ENCODE assay signal across 20 cellular contexts in the genomic region with DNA sequence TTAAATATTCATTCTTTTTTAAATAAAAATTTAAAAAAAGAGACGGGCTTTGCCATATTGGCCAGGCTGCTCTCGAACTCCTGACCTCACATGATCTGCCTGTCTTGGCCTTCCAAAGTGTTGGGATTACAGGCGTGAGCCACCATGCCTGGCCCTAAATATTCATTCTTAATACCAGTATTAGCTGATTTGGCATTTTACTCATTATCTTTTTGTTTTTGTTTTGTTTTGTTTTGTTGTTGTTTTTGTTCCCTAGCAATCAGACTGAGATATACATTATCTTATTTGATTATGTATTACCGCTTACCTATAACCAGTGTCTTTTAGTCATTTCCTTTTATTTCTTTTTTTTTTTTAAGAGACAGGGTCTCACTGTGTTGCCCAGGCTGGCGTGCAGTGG. TPM values are rescaled to one million over a fixed set of nuclear protein-coding genes. Genes with fewer than 3 reads are reported as not detected.
DNase-seq lines count a peak whose midpoint lies in the region; ATAC-seq, FAIRE-seq and TF ChIP-seq lines count a peak whose summit lies in the region.
"Had no signal": no experiment of that assay in that cellular context is flagged by ENCODE, and none has a peak within 500 bp of the region (broad histone marks: within the 10 kb centered on the region; RNA-seq: fewer than 3 reads in every experiment).

No MANE protein-coding gene starts in this region.

- POLR2A ChIA-PET in A549 (lab: Yijun Ruan, JAX) = no interaction called here
- POLR2A ChIA-PET in RWPE1 (lab: Yijun Ruan, JAX; ENCODE audit: low non-redundant PET) = no interaction called here

- H3K27ac Mint-ChIP-seq in activated T-cell treated with anti-CD3 and anti-CD28 coated beads, Interleukin-2, amount 50 U/mL, for 72 hours = peak overlapping the region; percentile 61
- H3K27ac Mint-ChIP-seq in chondrocyte (ENCODE audit: unreplicated experiment) = peak overlapping the region; percentile 45
- H3K27ac Mint-ChIP-seq: B cell, GM23338 had no signal

- no peaks in the 10 kb centered on the region for H3K27me3 Mint-ChIP-seq in activated T-cell treated with anti-CD3 and anti-CD28 coated beads, Interleukin-2, amount 50 U/mL, for 72 hours (ENCODE audit: low read depth)
- no peaks in the 10 kb centered on the region for H3K27me3 Mint-ChIP-seq in chondrocyte (ENCODE audit: low read depth)
- H3K27me3 Mint-ChIP-seq: B cell, IgD-negative memory B cell had no signal

- H3K27me3 ChIP-seq in prostate gland (replicated peaks; ENCODE audit: insufficient read depth) = no peaks in the 10 kb centered on the region
- H3K27me3 ChIP-seq: BLaER1 treated with 17β-estradiol and CSF1 and Interleukin-3, amounts not matched to agents 10 nM and 100 nM had no signal

- no peaks in the 10 kb centered on the region for H3K4me1 Mint-ChIP-seq in activated T-cell treated with anti-CD3 and anti-CD28 coated beads, Interleukin-2, amount 50 U/mL, for 72 hours (ENCODE audit: low read depth)
- peaks cover 6% of the 10 kb centered on the region for H3K4me1 Mint-ChIP-seq in chondrocyte (ENCODE audit: low read depth)
- H3K4me1 Mint-ChIP-seq: B cell, IgD-negative memory B cell had no signal

- H3K4me1 ChIP-seq in A549 = peaks cover 18% of the 10 kb centered on the region; the same call in 2 of the 3 replicates
- no peaks in the 10 kb centered on the region for H3K4me1 ChIP-seq in prostate gland (replicated peaks)
- H3K4me1 ChIP-seq: BLaER1 treated with 17β-estradiol and CSF1 and Interleukin-3, amounts not matched to agents 10 nM and 100 nM had no signal

- H3K9me3 ChIP-seq in A549 (no peaks in the 10 kb centered on the region), prostate gland (no peaks in the 10 kb centered on the region)
- H3K9me3 ChIP-seq: BLaER1 treated with 17β-estradiol and CSF1 and Interleukin-3, amounts not matched to agents 10 nM and 100 nM had no signal

- no peak for TF ChIP-seq RAD21 in A549 (conservative IDR thresholded peaks at IDR 0.05 in 1 of 2, IDR thresholded peaks at IDR 0.05 in 1 of 2)

- H3K36me3 Mint-ChIP-seq in activated T-cell treated with anti-CD3 and anti-CD28 coated beads, Interleukin-2, amount 50 U/mL, for 72 hours (ENCODE audit: insufficient read depth in 2 of 2) = peaks cover 6 to 33% of the 10 kb centered on the region in 2 donors
- peaks cover 36% of the 10 kb centered on the region for H3K36me3 Mint-ChIP-seq in chondrocyte (ENCODE audit: low read depth)

- WGBS in A549 (ENCODE audit: missing lambda C conversion rate) = 94% methylated on average over 5 of the region's 5 CpGs
- WGBS in prostate gland = 94% methylated on average over 5 of the region's 5 CpGs

- no peak for ATAC-seq in activated T-cell treated with anti-CD3 and anti-CD28 coated beads, Interleukin-2, amount 50 U/mL, for 72 hours (replicated peaks in 1 of 2)
- no peak for ATAC-seq in A549
- ATAC-seq in HG03135 (IDR thresholded peaks at IDR 0.05; ENCODE audit: unreplicated experiment) = no peak
- ATAC-seq: CD8-positive, alpha-beta T cell; GM23338 had no signal

- no peak overlapping the region for H3K27ac ChIP-seq in A549
- H3K27ac ChIP-seq in RWPE1 = peak overlapping the region; percentile 47; the same call in 1 of the 2 replicates
- no peak overlapping the region for H3K27ac ChIP-seq in prostate gland
- H3K27ac ChIP-seq: BLaER1 treated with 17β-estradiol and CSF1 and Interleukin-3, amounts not matched to agents 10 nM and 100 nM; HL-60 had no signal

- intact Hi-C loops in prostate gland (cut with DNase I) = no loop called here

- peaks cover 0 to 9% of the 10 kb centered on the region in 2 donors for H3K36me3 ChIP-seq in prostate gland

- H3K4me2 ChIP-seq in A549 = no peak overlapping the region
- H3K4me2 ChIP-seq: BLaER1 treated with 17β-estradiol and CSF1 and Interleukin-3, amounts not matched to agents 10 nM and 100 nM; GM23338 had no signal

- no peak for TF ChIP-seq EP300 in A549 (IDR thresholded peaks at IDR 0.05)

- no peaks in the 10 kb centered on the region for H3K9me3 Mint-ChIP-seq in activated T-cell treated with anti-CD3 and anti-CD28 coated beads, Interleukin-2, amount 50 U/mL, for 72 hours
- no peaks in the 10 kb centered on the region for H3K9me3 Mint-ChIP-seq in chondrocyte (ENCODE audit: low read depth)
- H3K9me3 Mint-ChIP-seq: CD8-positive, alpha-beta T cell; GM23338; IgD-negative memory B cell had no signal

- no peak for TF ChIP-seq POLR2A in A549 (IDR thresholded peaks at IDR 0.05; ENCODE audit: low read length)
- TF ChIP-seq POLR2A in prostate gland (IDR thresholded peaks at IDR 0.05) = no peak

- CTCF ChIA-PET in A549 (lab: Yijun Ruan, JAX) (no interaction called here), RWPE1 (lab: Yijun Ruan, JAX) (no interaction called here)

- no peak for DNase-seq in activated T-cell treated with anti-CD3 and anti-CD28 coated beads, Interleukin-2, amount 50 U/mL, for 72 hours
- DNase-seq in activated T-cell treated with anti-CD3 and anti-CD28 coated beads for 4 hours = no peak
- no peak for DNase-seq in A549 (ENCODE audit: low read depth in 1 of 2, low spot score in 1 of 2)
- no peak for DNase-seq in RWPE1 (ENCODE audit: low spot score)
- no peak for DNase-seq in chondrocyte (ENCODE audit: low spot score)
- DNase-seq in prostate gland (ENCODE audit: low spot score) = no peak
- DNase-seq: 8988T; Calu3; CD8-positive, alpha-beta T cell; DMS79 treated with DMSO at 0.1 percent for 48 hours; GF-D8; HCEC 1CT had no signal

- TF ChIP-seq CTCF in A549 (IDR thresholded peaks at IDR 0.05) (no peak), RWPE1 (conservative IDR thresholded peaks at IDR 0.05; ENCODE audit: low read depth) (no peak), chondrocyte (IDR thresholded peaks at IDR 0.05) (no peak), prostate gland (IDR thresholded peaks at IDR 0.05) (no peak)

- FAIRE-seq in A549 (lab: Jason Lieb, UNC) = no peak
- FAIRE-seq: H54 had no signal

- H3K4me3 ChIP-seq in A549 = no peak overlapping the region
- no peak overlapping the region for H3K4me3 ChIP-seq in prostate gland
- H3K4me3 ChIP-seq: BLaER1 treated with 17β-estradiol and CSF1 and Interleukin-3, amounts not matched to agents 10 nM and 100 nM; GM23338 had no signal

- H3K4me3 Mint-ChIP-seq in activated T-cell treated with anti-CD3 and anti-CD28 coated beads, Interleukin-2, amount 50 U/mL, for 72 hours = no peak overlapping the region
- H3K4me3 Mint-ChIP-seq in chondrocyte (ENCODE audit: unreplicated experiment) = no peak overlapping the region
- H3K4me3 Mint-ChIP-seq: B cell; CD8-positive, alpha-beta T cell; GM23338; IgD-negative memory B cell had no signal

TF ChIP-seq in A549, 52 proteins besides CTCF, POLR2A, EP300 and RAD21:
- TF ChIP-seq MAFK (IDR thresholded peaks at IDR 0.05; ENCODE audit: partially characterized antibody) = peak; percentile 72
- TF ChIP-seq CBX8 (IDR thresholded peaks at IDR 0.05) = no peak
- TF ChIP-seq FOSL2 (IDR thresholded peaks at IDR 0.05) = no peak
- no peak for TF ChIP-seq FOSL2 (CRISPR knock-in tag; IDR thresholded peaks at IDR 0.05)
- no peak for TF ChIP-seq RCOR1 (IDR thresholded peaks at IDR 0.05; ENCODE audit: low read depth, low read length)
- no peak for TF ChIP-seq ZC3H11A (IDR thresholded peaks at IDR 0.05)

RNA-seq across cellular contexts. Expression of gene RNF44, which starts 37.9 kb away (rescaled TPM):
- total RNA-seq in activated T-cell treated with anti-CD3 and anti-CD28 coated beads, Interleukin-2, amount 50 U/mL, for 72 hours = 10 to 100 TPM; 93.0 to 93.6 TPM
- polyA plus RNA-seq in A549 (2011; rRNA removed) = 9.2 and 9.9 TPM in 2 replicates
- 26.5 and 39.3 TPM in 2 replicates for polyA plus RNA-seq in A549 (2012; cell fraction: cytosol; rRNA removed)
- 125 and 153 TPM in 2 replicates for polyA plus RNA-seq in A549 (2012; cell fraction: nucleus; rRNA removed)
- polyA plus RNA-seq in A549 (2017; fragmentation: RNase III; extraction: RNeasy Plus Mini Kit Qiagen cat#74134 plus additional on column Dnase treatment) = 30.4 to 35.8 TPM (median 32.7 TPM) in 3 replicates
- polyA minus RNA-seq in A549 (2011; rRNA and poly(A)+ RNA removed) = 6.4 and 10.0 TPM in 2 replicates
- 21.9 to 24.7 TPM (median 24.3 TPM) in 3 replicates for total RNA-seq in chondrocyte
- 10 to 100 TPM; 26.4 to 43.3 TPM for total RNA-seq in prostate gland

RNA-seq across cellular contexts. Expression of gene CDHR2, which starts 49.9 kb away (rescaled TPM):
- under 1 TPM; 0.67 to 0.81 TPM for total RNA-seq in activated T-cell treated with anti-CD3 and anti-CD28 coated beads, Interleukin-2, amount 50 U/mL, for 72 hours
- polyA plus RNA-seq in A549 (2011; rRNA removed) (0.08 and 0.09 TPM in 2 replicates), A549 (2017; fragmentation: RNase III; extraction: RNeasy Plus Mini Kit Qiagen cat#74134 plus additional on column Dnase treatment) (not detected in 3 replicates)
- polyA plus RNA-seq in A549 (2012; cell fraction: cytosol; rRNA removed) = 0.01 TPM in 1 of 2 replicates, not detected in the other
- polyA plus RNA-seq in A549 (2012; cell fraction: nucleus; rRNA removed) = 0.10 and 0.38 TPM in 2 replicates
- polyA minus RNA-seq in A549 (2011; rRNA and poly(A)+ RNA removed) = 0.10 and 0.12 TPM in 2 replicates
- total RNA-seq in chondrocyte (0.40 to 1.5 TPM (median 0.46 TPM) in 3 replicates), prostate gland (1 to 10 TPM in 1 of 2 donors, not detected in 1; 1.1 TPM)
- total RNA-seq: GM23338, HT1080 had no signal
- polyA plus RNA-seq: GM23338, IgD-negative memory B cell had no signal

RNA-seq across cellular contexts. Expression of gene FAF2, which starts 51.1 kb away (rescaled TPM):
- total RNA-seq in activated T-cell treated with anti-CD3 and anti-CD28 coated beads, Interleukin-2, amount 50 U/mL, for 72 hours = 10 to 100 TPM; 44.8 to 45.0 TPM
- polyA plus RNA-seq in A549 (2011; rRNA removed) (90.3 and 90.6 TPM in 2 replicates), A549 (2017; fragmentation: RNase III; extraction: RNeasy Plus Mini Kit Qiagen cat#74134 plus additional on column Dnase treatment) (42.4 to 43.6 TPM (median 42.5 TPM) in 3 replicates)
- polyA plus RNA-seq in A549 (2012; cell fraction: cytosol; rRNA removed) = 19.1 and 24.3 TPM in 2 replicates
- 19.7 and 28.6 TPM in 2 replicates for polyA plus RNA-seq in A549 (2012; cell fraction: nucleus; rRNA removed)
- polyA minus RNA-seq in A549 (2011; rRNA and poly(A)+ RNA removed) = 69.9 and 76.2 TPM in 2 replicates
- total RNA-seq in chondrocyte (40.0 to 45.0 TPM (median 42.5 TPM) in 3 replicates), prostate gland (10 to 100 TPM; 36.8 to 43.5 TPM)
